ENCODE assay signal across 17 cellular contexts in genomic region chr4:5463936-5464650, GRCh38.
DNase-seq lines count a peak whose midpoint lies in the region; ATAC-seq, FAIRE-seq and TF ChIP-seq lines count a peak whose summit lies in the region.
"Had no signal": no experiment of that assay in that cellular context is flagged by ENCODE, and none has a peak within 500 bp of the region (broad histone marks: within the 10 kb centered on the region; RNA-seq: fewer than 3 reads in every experiment).

No MANE protein-coding gene starts in this region.

- H3K27me3 ChIP-seq in bronchial epithelial cell (ENCODE audit: control insufficient read depth, insufficient read depth, low read length) (no peaks in the 10 kb centered on the region), foreskin keratinocyte (no peaks in the 10 kb centered on the region), upper lobe of right lung (no peaks in the 10 kb centered on the region)

- DNase-seq in bronchial epithelial cell (ENCODE audit: low read depth) = peak; percentile 42
- DNase-seq in foreskin keratinocyte = no peak
- DNase-seq in nephron progenitor cell = no peak
- peak; percentile 57 for DNase-seq in upper lobe of right lung
- no peak for DNase-seq in left colon
- no peak for DNase-seq in HUDEP-2 (lab: John Stamatoyannopoulos, UW; ENCODE audit: unreplicated experiment in 76 of 76)
- DNase-seq in kidney glomerular epithelial cell (lab: John Stamatoyannopoulos, UW) = no peak
- DNase-seq: COR-L47, DMS53, GF-D8, H7 had no signal

- H3K36me3 ChIP-seq in bronchial epithelial cell (ENCODE audit: control insufficient read depth, insufficient read depth, low read length) (no peaks in the 10 kb centered on the region), upper lobe of right lung (no peaks in the 10 kb centered on the region)

- no peaks in the 10 kb centered on the region for H3K4me1 ChIP-seq in foreskin keratinocyte
- H3K4me1 ChIP-seq in upper lobe of right lung = no peaks in the 10 kb centered on the region
- H3K4me1 ChIP-seq: A549 had no signal

- no peaks in the 10 kb centered on the region for H3K9me3 ChIP-seq in upper lobe of right lung
- H3K9me3 ChIP-seq: A549 had no signal

- TF ChIP-seq CTCF in bronchial epithelial cell (IDR thresholded peaks at IDR 0.05; ENCODE audit: insufficient read depth, low read length, severe bottlenecking) (no peak), foreskin keratinocyte (conservative IDR thresholded peaks at IDR 0.05) (no peak), nephron progenitor cell (IDR thresholded peaks at IDR 0.05) (no peak), upper lobe of right lung (IDR thresholded peaks at IDR 0.05) (no peak)

- peak overlapping the region; percentile 9 for H3K27ac Mint-ChIP-seq in nephron progenitor cell
- H3K27ac Mint-ChIP-seq: CD8-positive, alpha-beta T cell; GM23338 had no signal

- peak; percentile 66 for FAIRE-seq in bronchial epithelial cell (lab: Jason Lieb, UNC)
- FAIRE-seq: A549, D721Med had no signal

- H3K27ac ChIP-seq in foreskin keratinocyte (no peak overlapping the region), upper lobe of right lung (no peak overlapping the region)
- H3K27ac ChIP-seq: A549, HL-60 had no signal

- H3K9me3 Mint-ChIP-seq in nephron progenitor cell = no peaks in the 10 kb centered on the region
- H3K9me3 Mint-ChIP-seq: CD14-positive monocyte; CD8-positive, alpha-beta T cell; GM23338 had no signal

- no peak overlapping the region for H3K4me3 Mint-ChIP-seq in nephron progenitor cell
- H3K4me3 Mint-ChIP-seq: CD14-positive monocyte; CD8-positive, alpha-beta T cell; GM23338 had no signal

- intact Hi-C loops in upper lobe of right lung (cut with DNase I) (no loop called here), left colon (cut with DNase I, micrococcal nuclease) (no loop called here)

- no peaks in the 10 kb centered on the region for H3K36me3 Mint-ChIP-seq in nephron progenitor cell (ENCODE audit: low read depth)
- H3K36me3 Mint-ChIP-seq: CD8-positive, alpha-beta T cell had no signal

- peaks cover 7% of the 10 kb centered on the region for H3K27me3 Mint-ChIP-seq in nephron progenitor cell (ENCODE audit: low read depth, poor library complexity)

- no peaks in the 10 kb centered on the region for H3K4me1 Mint-ChIP-seq in nephron progenitor cell
- H3K4me1 Mint-ChIP-seq: CD14-positive monocyte had no signal

- H3K4me3 ChIP-seq in bronchial epithelial cell (ENCODE audit: low read depth, low read length) (no peak overlapping the region), upper lobe of right lung (no peak overlapping the region)
- H3K4me3 ChIP-seq: A549, GM23338 had no signal

- ATAC-seq in foreskin keratinocyte (peak; percentile 59), upper lobe of right lung (no peak), left colon (no peak)
- ATAC-seq: A549; CD8-positive, alpha-beta T cell; GM23338 had no signal

Comparison
In these comparisons a context has a peak if more than half of its experiments do, and no peak if none do; other contexts are left out.
1. DNase-seq: peak in bronchial epithelial cell (single experiment) and upper lobe of right lung (single experiment); none in foreskin keratinocyte (0 of 2), nephron progenitor cell (single experiment), left colon (0 of 2), HUDEP-2 (0 of 76) and kidney glomerular epithelial cell (single experiment).